Comparison of ENCODE assay signal across 18 cellular contexts in the genomic region with DNA sequence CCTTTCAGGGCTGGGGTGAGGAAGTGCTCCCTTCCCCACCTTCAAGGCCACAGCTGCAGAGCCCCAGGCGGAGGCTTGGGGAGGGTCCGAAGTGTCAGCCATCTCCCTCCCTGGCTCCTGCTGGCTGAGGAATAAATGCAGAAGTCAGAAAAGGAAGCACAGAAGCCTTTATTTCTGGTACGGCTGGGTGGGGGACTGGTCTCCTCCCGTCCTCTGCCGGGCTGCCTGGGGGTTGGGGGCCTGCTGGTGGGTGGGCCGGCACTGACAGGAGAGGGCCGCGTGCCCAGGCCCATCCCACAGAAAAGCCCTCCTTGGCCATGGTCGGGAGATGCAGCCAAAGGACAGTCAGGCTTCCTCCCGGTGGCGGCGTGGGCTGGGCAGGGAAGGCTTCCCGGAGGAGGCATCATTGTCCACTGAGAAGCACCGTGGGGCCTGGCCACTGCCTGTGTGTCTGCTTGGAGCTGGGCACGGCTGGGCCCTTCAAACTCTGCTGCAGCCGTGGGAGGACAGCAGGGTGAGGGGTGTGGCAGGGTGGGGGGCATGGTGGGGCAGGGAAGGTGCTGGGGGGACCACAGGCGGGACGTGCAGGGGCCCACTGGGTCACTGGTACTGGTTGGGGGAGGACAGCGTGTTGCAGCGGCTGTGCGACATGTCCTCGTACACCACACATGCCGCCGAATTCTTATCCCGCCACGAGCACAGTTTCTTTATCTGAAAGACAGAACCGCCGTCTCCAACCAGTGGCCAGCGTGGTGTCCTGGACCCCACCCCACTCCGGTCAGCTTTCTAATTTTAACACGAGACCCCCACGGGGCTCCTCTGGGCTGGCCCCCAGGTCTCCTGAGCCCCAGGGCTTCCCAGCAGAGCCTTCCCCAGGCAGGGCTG. TPM values are rescaled to one million over a fixed set of nuclear protein-coding genes. Genes with fewer than 3 reads are reported as not detected.
DNase-seq lines count a peak whose midpoint lies in the region; ATAC-seq and TF ChIP-seq lines count a peak whose summit lies in the region.
"Had no signal": no experiment of that assay in that cellular context is flagged by ENCODE, and none has a peak within 500 bp of the region (broad histone marks: within the 10 kb centered on the region; RNA-seq: fewer than 3 reads in every experiment).

No MANE protein-coding gene starts in this region.

- no peaks in the 10 kb centered on the region for H3K9me3 Mint-ChIP-seq in activated T-cell treated with anti-CD3 and anti-CD28 coated beads, Interleukin-2, amount 50 U/mL, for 72 hours
- no peaks in the 10 kb centered on the region for H3K9me3 Mint-ChIP-seq in stimulated activated naive CD8-positive, alpha-beta T cell treated with anti-CD3 and anti-CD28 coated beads, Interleukin-15, Interleukin-2, amounts not matched to agents 100 ng/mL and 50 ng/mL, for 24 hours

- H3K27me3 Mint-ChIP-seq in activated T-cell treated with anti-CD3 and anti-CD28 coated beads, Interleukin-2, amount 50 U/mL, for 72 hours (ENCODE audit: low read depth): no peaks in the 10 kb centered on the region
- no peaks in the 10 kb centered on the region for H3K27me3 Mint-ChIP-seq in stimulated activated naive CD8-positive, alpha-beta T cell treated with anti-CD3 and anti-CD28 coated beads, Interleukin-15, Interleukin-2, amounts not matched to agents 100 ng/mL and 50 ng/mL, for 24 hours

- no peaks in the 10 kb centered on the region for H3K9me2 ChIP-seq in PC-3 (replicated peaks; ENCODE audit: low read length)
- H3K9me2 ChIP-seq: SK-N-SH had no signal

- 0 out of 2 replicates have a peak overlapping the region, but pooled peaks have one; percentile 26 for H3K4me2 ChIP-seq in PC-3 (ENCODE audit: low read length)
- H3K4me2 ChIP-seq: SK-N-SH had no signal

- H3K36me3 ChIP-seq in PC-3 (ENCODE audit: low read depth, low read length): no peaks in the 10 kb centered on the region
- H3K36me3 ChIP-seq in effector memory CD4-positive, alpha-beta T cell (ENCODE audit: control insufficient read depth, insufficient read depth, low read length): peaks cover 17% of the 10 kb centered on the region
- H3K36me3 ChIP-seq: brain microvascular endothelial cell, vagina had no signal

- no peak overlapping the region for H3K9ac ChIP-seq in PC-3 (ENCODE audit: low read length)
- H3K9ac ChIP-seq: GM23248, SK-N-SH had no signal

- POLR2A ChIA-PET in PC-3 (lab: Charles Lee; ENCODE audit: unreplicated experiment): no interaction called here

- no peak for TF ChIP-seq CTCF in PC-3 (conservative IDR thresholded peaks at IDR 0.05; ENCODE audit: low read depth, low read length)

- H3K27ac ChIP-seq in PC-3 (ENCODE audit: low read length): no peak overlapping the region
- peak overlapping the region; percentile 78 for H3K27ac ChIP-seq in effector memory CD4-positive, alpha-beta T cell (ENCODE audit: insufficient read depth, low read length, poor library complexity, severe bottlenecking)
- H3K27ac ChIP-seq: brain microvascular endothelial cell, GM23248, vagina had no signal

- CTCF ChIA-PET in PC-3 (lab: Charles Lee): no interaction called here

- DNase-seq in activated T-cell treated with anti-CD3 and anti-CD28 coated beads, Interleukin-2, amount 50 U/mL, for 72 hours: no peak
- DNase-seq in activated T-cell treated with anti-CD3 and anti-CD28 coated beads, Interleukin-2, amount 50 U/mL, for 48 hours: no peak
- DNase-seq in PC-3 (no peak), occipital lobe (lab: John Stamatoyannopoulos, UW) (no peak), NCI-H1417 (lab: John Stamatoyannopoulos, UW) (no peak)
- DNase-seq in effector memory CD4-positive, alpha-beta T cell: no peak
- DNase-seq: activated CD4-positive, CD25-positive, alpha-beta regulatory T cell treated with anti-CD3 and anti-CD28 coated beads, Interleukin-2, amount 50 U/mL, for 72 hours; brain microvascular endothelial cell; foreskin fibroblast; GM23248; Karpas-422; NCI-H2081; NCI-H774 had no signal

- no peak for ATAC-seq in activated T-cell treated with anti-CD3 and anti-CD28 coated beads, Interleukin-2, amount 50 U/mL, for 72 hours (replicated peaks in 1 of 2)
- peak; percentile 4; the same call in 1 of the 2 replicates for ATAC-seq in PC-3
- ATAC-seq in HG03378 (IDR thresholded peaks at IDR 0.05; ENCODE audit: unreplicated experiment): no peak

- no peaks in the 10 kb centered on the region; the same call in 1 of the 2 replicates for H3K4me1 ChIP-seq in PC-3 (ENCODE audit: insufficient read depth, low read length)
- H3K4me1 ChIP-seq in effector memory CD4-positive, alpha-beta T cell (ENCODE audit: control insufficient read depth, insufficient read depth, low read length, poor library complexity, severe bottlenecking): peaks cover 31% of the 10 kb centered on the region

- H3F3A ChIP-seq in PC-3 (ENCODE audit: low read length, unreplicated experiment): no peaks in the 10 kb centered on the region

- no peaks in the 10 kb centered on the region for H3K79me2 ChIP-seq in PC-3 (ENCODE audit: low read length)

- H3K27ac Mint-ChIP-seq in activated T-cell treated with anti-CD3 and anti-CD28 coated beads, Interleukin-2, amount 50 U/mL, for 72 hours: peak overlapping the region; percentile 57
- H3K27ac Mint-ChIP-seq in stimulated activated naive CD8-positive, alpha-beta T cell treated with anti-CD3 and anti-CD28 coated beads, Interleukin-15, Interleukin-2, amounts not matched to agents 100 ng/mL and 50 ng/mL, for 24 hours: peak overlapping the region; percentile 99
- H3K27ac Mint-ChIP-seq: progenitor cell of endocrine pancreas had no signal

- H3K9me3 ChIP-seq in PC-3 (ENCODE audit: low read length): no peaks in the 10 kb centered on the region
- H3K9me3 ChIP-seq in effector memory CD4-positive, alpha-beta T cell (ENCODE audit: control insufficient read depth, low read length): no peaks in the 10 kb centered on the region
- H3K9me3 ChIP-seq: SK-N-SH, vagina had no signal

- BruUV-seq in PC-3 (replicated peaks; lab: Mats Ljungman, UMichigan): no TSS peak

- intact Hi-C loops in PC-3 (cut with micrococcal nuclease): loop anchor here (1.0 kb wide), 1 partner anchor 69 kb away; no protein-coding TSS in a partner anchor

- peaks cover 18% of the 10 kb centered on the region for H3K4me1 Mint-ChIP-seq in activated T-cell treated with anti-CD3 and anti-CD28 coated beads, Interleukin-2, amount 50 U/mL, for 72 hours (ENCODE audit: low read depth)
- H3K4me1 Mint-ChIP-seq in stimulated activated naive CD8-positive, alpha-beta T cell treated with anti-CD3 and anti-CD28 coated beads, Interleukin-15, Interleukin-2, amounts not matched to agents 100 ng/mL and 50 ng/mL, for 24 hours (ENCODE audit: low read depth): peaks cover 22% of the 10 kb centered on the region

- no peak overlapping the region for H3K4me3 Mint-ChIP-seq in activated T-cell treated with anti-CD3 and anti-CD28 coated beads, Interleukin-2, amount 50 U/mL, for 72 hours
- H3K4me3 Mint-ChIP-seq in stimulated activated naive CD8-positive, alpha-beta T cell treated with anti-CD3 and anti-CD28 coated beads, Interleukin-15, Interleukin-2, amounts not matched to agents 100 ng/mL and 50 ng/mL, for 24 hours: no peak overlapping the region

- no peaks in the 10 kb centered on the region for H4K20me1 ChIP-seq in PC-3 (ENCODE audit: low read length)

- peaks cover 10 to 30% of the 10 kb centered on the region in 2 donors for H3K36me3 Mint-ChIP-seq in activated T-cell treated with anti-CD3 and anti-CD28 coated beads, Interleukin-2, amount 50 U/mL, for 72 hours (ENCODE audit: insufficient read depth in 2 of 2)
- peaks cover 19% of the 10 kb centered on the region for H3K36me3 Mint-ChIP-seq in stimulated activated naive CD8-positive, alpha-beta T cell treated with anti-CD3 and anti-CD28 coated beads, Interleukin-15, Interleukin-2, amounts not matched to agents 100 ng/mL and 50 ng/mL, for 24 hours (ENCODE audit: low read depth)

- H3K4me3 ChIP-seq in PC-3 (ENCODE audit: low read length): no peak overlapping the region
- peak overlapping the region; percentile 73 for H3K4me3 ChIP-seq in effector memory CD4-positive, alpha-beta T cell (ENCODE audit: insufficient read depth, low read depth, low read length, poor library complexity, severe bottlenecking)
- H3K4me3 ChIP-seq: GM23248 had no signal

- no peaks in the 10 kb centered on the region for H3K27me3 ChIP-seq in PC-3 (ENCODE audit: low read length)
- no peaks in the 10 kb centered on the region for H3K27me3 ChIP-seq in effector memory CD4-positive, alpha-beta T cell (replicated peaks; ENCODE audit: control insufficient read depth, insufficient read depth, low read length, poor library complexity, severe bottlenecking)
- H3K27me3 ChIP-seq: vagina had no signal

- no peak overlapping the region for H2AFZ ChIP-seq in PC-3 (ENCODE audit: low read length)
- H2AFZ ChIP-seq: GM23248 had no signal

RNA-seq across cellular contexts. Expression of a gene that starts 2.4 kb away (rescaled TPM):
- 1,000 to 10,000 TPM in 1 of 2 donors, 100 to 1,000 TPM in 1; 845 to 1,007 TPM for total RNA-seq in activated T-cell treated with anti-CD3 and anti-CD28 coated beads, Interleukin-2, amount 50 U/mL, for 72 hours
- 0.15 and 0.98 TPM in 2 replicates for total RNA-seq in PC-3 (2014; rRNA removed)
- total RNA-seq in occipital lobe: not detected

RNA-seq across cellular contexts. Expression of a gene that starts 18.6 kb away (rescaled TPM):
- 10 to 100 TPM in 1 of 2 donors, 1 to 10 TPM in 1; 3.3 to 12.6 TPM for total RNA-seq in activated T-cell treated with anti-CD3 and anti-CD28 coated beads, Interleukin-2, amount 50 U/mL, for 72 hours
- 56.0 and 61.7 TPM in 2 replicates for total RNA-seq in PC-3 (2014; rRNA removed)
- 0.78 TPM for total RNA-seq in occipital lobe
- total RNA-seq: progenitor cell of endocrine pancreas had no signal

RNA-seq across cellular contexts. Expression of a gene that starts 41.5 kb away (rescaled TPM):
- total RNA-seq in activated T-cell treated with anti-CD3 and anti-CD28 coated beads, Interleukin-2, amount 50 U/mL, for 72 hours: 100 to 1,000 TPM; 166 to 170 TPM
- total RNA-seq in PC-3 (2014; rRNA removed) (58.6 and 73.5 TPM in 2 replicates), occipital lobe (23.9 TPM)

RNA-seq across cellular contexts. Expression of a gene that starts 44.1 kb away (rescaled TPM):
- under 1 TPM in 1 of 2 donors, not detected in 1; 0.17 TPM for total RNA-seq in activated T-cell treated with anti-CD3 and anti-CD28 coated beads, Interleukin-2, amount 50 U/mL, for 72 hours
- total RNA-seq in PC-3 (2014; rRNA removed): 0.46 and 1.2 TPM in 2 replicates
- total RNA-seq in occipital lobe: not detected
- total RNA-seq: GM23248, progenitor cell of endocrine pancreas, vagina had no signal

RNA-seq across cellular contexts. Expression of a gene that starts 56.6 kb away (rescaled TPM):
- under 1 TPM in 1 of 2 donors, not detected in 1; 0.46 TPM for total RNA-seq in activated T-cell treated with anti-CD3 and anti-CD28 coated beads, Interleukin-2, amount 50 U/mL, for 72 hours
- total RNA-seq in PC-3 (2014; rRNA removed) (not detected in 2 replicates), occipital lobe (not detected)
- total RNA-seq: GM23248, vagina had no signal

Comparison
In these comparisons a context has a peak if more than half of its experiments do, and no peak if none do; other contexts are left out.
1. RNA of a gene that starts 2.4 kb away (total RNA-seq): 845 to 1,007 TPM in activated T-cell treated with anti-CD3 and anti-CD28 coated beads, Interleukin-2, amount 50 U/mL, for 72 hours; 0.15 to 0.98 TPM in PC-3 and not detected in occipital lobe (single experiment); every median in the first group is over 100 times any median in the second.